ENCODE assay signal across 8 cellular contexts in genomic region chr19:2648528-2648937, GRCh38. TPM values are rescaled to one million over a fixed set of nuclear protein-coding genes. Genes with fewer than 3 reads are reported as not detected.
A peak's percentile ranks its signal among the peaks of the same experiment; 100 is the strongest.
DNase-seq lines count a peak whose midpoint lies in the region; ATAC-seq and TF ChIP-seq lines count a peak whose summit lies in the region.

No MANE protein-coding gene starts in this region.

- H3K36me3 Mint-ChIP-seq in CD14-positive monocyte (peaks cover 0 to 6% of the 10 kb centered on the region in 2 donors), HFFc6 (ENCODE audit: low read depth) (no peaks in the 10 kb centered on the region)

- H3K4me1 Mint-ChIP-seq in CD14-positive monocyte = no peaks in the 10 kb centered on the region
- H3K4me1 Mint-ChIP-seq in HFFc6 (ENCODE audit: low read depth) = no peaks in the 10 kb centered on the region

- ATAC-seq in HG02642 (IDR thresholded peaks at IDR 0.05; ENCODE audit: poor library complexity, unreplicated experiment) = no peak

- no peaks in the 10 kb centered on the region for H3K27me3 ChIP-seq in dorsolateral prefrontal cortex

- DNase-seq in CD14-positive monocyte (ENCODE audit: low spot score) (peak; percentile 72), HFFc6 (peak; percentile 66), NCI-H774 (lab: John Stamatoyannopoulos, UW) (peak; percentile 67), dorsolateral prefrontal cortex (peak; percentile 73 to 91 (median 87)), medulla oblongata (ENCODE audit: extremely low spot score) (peak; percentile 86)
- peak; percentile 63 to 64 for DNase-seq in activated CD4-positive, alpha-beta T cell treated with anti-CD3 and anti-CD28 coated beads, Interleukin-2, amount 50 U/mL, for 24 hours (ENCODE audit: low read depth in 1 of 2, low spot score in 1 of 2)
- peak; percentile 37 to 39 for DNase-seq in stimulated activated CD8-positive, alpha-beta memory T cell treated with anti-CD3 and anti-CD28 coated beads, Interleukin-15, amount 100 ng/mL, for 4 hours (ENCODE audit: low read depth in 2 of 2)

- peak; percentile 95 for TF ChIP-seq CTCF in CD14-positive monocyte (IDR thresholded peaks at IDR 0.05)
- peak; percentile 94 for TF ChIP-seq CTCF in HFFc6 (IDR thresholded peaks at IDR 0.05)
- peak; percentile 64 to 99 (median 88) for TF ChIP-seq CTCF in dorsolateral prefrontal cortex (IDR thresholded peaks at IDR 0.05 in 54 of 56, conservative IDR thresholded peaks at IDR 0.05 in 2 of 56; ENCODE audit: low read depth in 1 of 56, partially characterized antibody in 56 of 56)

- no peaks in the 10 kb centered on the region for H3K27me3 Mint-ChIP-seq in CD14-positive monocyte (ENCODE audit: low read depth in 3 of 3)
- H3K27me3 Mint-ChIP-seq in HFFc6 (ENCODE audit: insufficient read depth) = peaks cover 13% of the 10 kb centered on the region; the same call in 1 of the 2 replicates

- intact Hi-C loops in CD14-positive monocyte (cut with micrococcal nuclease) (loop anchor here (1.0 to 10.0 kb wide), 4 partner anchors 100 to 226 kb away; no protein-coding TSS in a partner anchor), dorsolateral prefrontal cortex (cut with DNase I) (loop anchor here (1.0 to 5.0 kb wide), 5 partner anchors 44 to 224 kb away; partner anchors contain the start of gene GNG7 (in 1 of the 2))

- H3K27ac Mint-ChIP-seq in CD14-positive monocyte = no peak overlapping the region
- H3K27ac Mint-ChIP-seq in HFFc6 = no peak overlapping the region

- no peak overlapping the region for H3K4me3 Mint-ChIP-seq in CD14-positive monocyte
- H3K4me3 Mint-ChIP-seq in HFFc6 = no peak overlapping the region

- peaks cover 0 to 2% (median 0%) of the 10 kb centered on the region in 7 donors for H3K9me3 Mint-ChIP-seq in CD14-positive monocyte
- no peaks in the 10 kb centered on the region for H3K9me3 Mint-ChIP-seq in HFFc6

- no peak overlapping the region for H3K4me3 ChIP-seq in dorsolateral prefrontal cortex

- H3K27ac ChIP-seq in dorsolateral prefrontal cortex = peak overlapping the region in 17 of 59 donors; percentile 2 to 58 (median 31)

RNA-seq across cellular contexts. Expression of gene GNG7, which starts 54.0 kb away (rescaled TPM):
- polyA plus RNA-seq in CD14-positive monocyte = 1 to 10 TPM; 1.1 to 1.6 TPM
- under 1 TPM in 5 of 6 experiments, not detected in 1; 0.09 to 0.29 (median 0.11) TPM for total RNA-seq in HFFc6 (2021; fragmentation: NEBNext Ultra II Directional; extraction: Animal tissue kit (Norgen Biotek cat#: 25700))
- 100 to 1,000 TPM in 55 of 120 experiments, 10 to 100 TPM in 65; 71.9 to 184 (median 98.1) TPM for total RNA-seq in dorsolateral prefrontal cortex

Comparison
In these comparisons a context has a peak if more than half of its experiments do, and no peak if none do; other contexts are left out.
1. RNA of gene GNG7, which starts 54.0 kb away (total RNA-seq): 71.9 to 184 TPM in dorsolateral prefrontal cortex; 0.09 to 0.29 TPM in HFFc6; every median in the first group is over 10 times any median in the second.
2. Peak in every context shown above with its lines, with median percentiles within 50 percentile points of each other: DNase-seq and CTCF ChIP-seq.